In genomic region chr11:69155302-69156198, GRCh38 we compare ENCODE assay signal across 3 cellular contexts.
TF ChIP-seq lines count a peak whose summit lies in the region.

Gene SMIM38, plus strand, starts transcription at chr11:69155935. Its CDS starts 1,912 bp downstream, at chr11:69157847.

TF ChIP-seq in SK-N-SH, 30 proteins besides CTCF, POLR2A, EP300 and RAD21:
- no peak for TF ChIP-seq TAF1 (IDR thresholded peaks at IDR 0.05; ENCODE audit: borderline replicate concordance, low read depth, low read length)

TF ChIP-seq in SK-N-SH treated with all-trans-retinoic acid at 6 μM for 48 hours, 23 proteins besides CTCF, POLR2A, EP300 and RAD21:
- no peak for TF ChIP-seq ESRRG (CRISPR knock-in tag; IDR thresholded peaks at IDR 0.05)
- TF ChIP-seq BACH2 (CRISPR knock-in tag; IDR thresholded peaks at IDR 0.05; ENCODE audit: borderline replicate concordance): no peak
- no peak for TF ChIP-seq ZFP30 (CRISPR knock-in tag; IDR thresholded peaks at IDR 0.05)
- TF ChIP-seq ZNF70 (CRISPR knock-in tag; IDR thresholded peaks at IDR 0.05): no peak
- TF ChIP-seq TSHZ2 (CRISPR knock-in tag; IDR thresholded peaks at IDR 0.05): no peak
- TF ChIP-seq CSRNP3 (CRISPR knock-in tag; IDR thresholded peaks at IDR 0.05): no peak

TF ChIP-seq in IMR-90, 13 proteins besides CTCF, POLR2A, EP300 and RAD21:
- TF ChIP-seq MAZ (IDR thresholded peaks at IDR 0.05; ENCODE audit: borderline replicate concordance, low read depth, low read length): no peak
- TF ChIP-seq USF2 (IDR thresholded peaks at IDR 0.05; ENCODE audit: low read depth, low read length): no peak
- TF ChIP-seq CEBPB (IDR thresholded peaks at IDR 0.05; ENCODE audit: low read depth, low read length): no peak
- no peak for TF ChIP-seq MXI1 (IDR thresholded peaks at IDR 0.05; ENCODE audit: borderline replicate concordance, low read depth, low read length)
- TF ChIP-seq SMC3 (IDR thresholded peaks at IDR 0.05; ENCODE audit: low read depth, low read length): no peak
- TF ChIP-seq NFE2L2 (IDR thresholded peaks at IDR 0.05; ENCODE audit: low read depth, low read length): no peak
